In genomic region chr5:90954951-90955635, GRCh38 we compare ENCODE assay signal across 1 cellular context.
A peak's percentile ranks its signal among the peaks of the same experiment; 100 is the strongest.
TF ChIP-seq lines count a peak whose summit lies in the region.

No MANE protein-coding gene starts in this region.

TF ChIP-seq in HepG2, 621 proteins besides CTCF, POLR2A, EP300 and RAD21 (continued from another document):
- TF ChIP-seq, protein P1, sequence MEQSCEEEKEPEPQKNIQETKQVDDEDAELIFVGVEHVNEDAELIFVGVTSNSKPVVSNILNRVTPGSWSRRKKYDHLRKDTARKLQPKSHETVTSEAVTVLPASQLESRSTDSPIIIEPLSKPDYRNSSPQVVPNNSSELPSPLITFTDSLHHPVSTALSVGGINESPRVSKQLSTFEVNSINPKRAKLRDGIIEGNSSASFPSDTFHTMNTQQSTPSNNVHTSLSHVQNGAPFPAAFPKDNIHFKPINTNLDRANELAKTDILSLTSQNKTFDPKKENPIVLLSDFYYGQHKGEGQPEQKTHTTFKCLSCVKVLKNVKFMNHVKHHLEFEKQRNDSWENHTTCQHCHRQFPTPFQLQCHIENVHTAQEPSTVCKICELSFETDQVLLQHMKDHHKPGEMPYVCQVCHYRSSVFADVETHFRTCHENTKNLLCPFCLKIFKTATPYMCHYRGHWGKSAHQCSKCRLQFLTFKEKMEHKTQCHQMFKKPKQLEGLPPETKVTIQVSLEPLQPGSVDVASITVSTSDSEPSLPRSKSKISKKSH (CRISPR knock-in tag; IDR thresholded peaks at IDR 0.05; ENCODE audit: borderline replicate concordance) = no peak
- TF ChIP-seq HNF4G (IDR thresholded peaks at IDR 0.05; ENCODE audit: borderline replicate concordance, low read depth, low read length) (no peak), HNF4G (CRISPR knock-in tag; IDR thresholded peaks at IDR 0.05; ENCODE audit: borderline replicate concordance, low read depth) (no peak), ZNF431 (CRISPR knock-in tag; IDR thresholded peaks at IDR 0.05; ENCODE audit: borderline replicate concordance, low read depth) (no peak), MAFK (conservative IDR thresholded peaks at IDR 0.05 in 1 of 2, IDR thresholded peaks at IDR 0.05 in 1 of 2; ENCODE audit: low read length in 2 of 2) (no peak), ATF5 (CRISPR knock-in tag; IDR thresholded peaks at IDR 0.05; ENCODE audit: low read depth) (no peak), PPARG (CRISPR knock-in tag; conservative IDR thresholded peaks at IDR 0.05) (no peak), ZSCAN21 (CRISPR knock-in tag; IDR thresholded peaks at IDR 0.05; ENCODE audit: borderline replicate concordance) (no peak), ZNF773 (CRISPR knock-in tag; IDR thresholded peaks at IDR 0.05; ENCODE audit: borderline replicate concordance) (no peak), POGZ (CRISPR knock-in tag; IDR thresholded peaks at IDR 0.05) (peak; percentile 27; the same call in 1 of the 2 replicates), ZC3H13 (CRISPR knock-in tag; IDR thresholded peaks at IDR 0.05) (no peak), ZNF564 (CRISPR knock-in tag; IDR thresholded peaks at IDR 0.05) (peak; percentile 97), ZNF605 (CRISPR knock-in tag; IDR thresholded peaks at IDR 0.05) (no peak), ZNF788 (CRISPR knock-in tag; IDR thresholded peaks at IDR 0.05; ENCODE audit: borderline replicate concordance) (no peak), HOMEZ (CRISPR knock-in tag; IDR thresholded peaks at IDR 0.05; ENCODE audit: low read depth) (peak; percentile 88), ZNF710 (CRISPR knock-in tag; IDR thresholded peaks at IDR 0.05; ENCODE audit: borderline replicate concordance) (no peak), IKZF5 (CRISPR knock-in tag; IDR thresholded peaks at IDR 0.05) (no peak), NCOA1 (CRISPR knock-in tag; IDR thresholded peaks at IDR 0.05) (no peak)
- TF ChIP-seq, protein P2, sequence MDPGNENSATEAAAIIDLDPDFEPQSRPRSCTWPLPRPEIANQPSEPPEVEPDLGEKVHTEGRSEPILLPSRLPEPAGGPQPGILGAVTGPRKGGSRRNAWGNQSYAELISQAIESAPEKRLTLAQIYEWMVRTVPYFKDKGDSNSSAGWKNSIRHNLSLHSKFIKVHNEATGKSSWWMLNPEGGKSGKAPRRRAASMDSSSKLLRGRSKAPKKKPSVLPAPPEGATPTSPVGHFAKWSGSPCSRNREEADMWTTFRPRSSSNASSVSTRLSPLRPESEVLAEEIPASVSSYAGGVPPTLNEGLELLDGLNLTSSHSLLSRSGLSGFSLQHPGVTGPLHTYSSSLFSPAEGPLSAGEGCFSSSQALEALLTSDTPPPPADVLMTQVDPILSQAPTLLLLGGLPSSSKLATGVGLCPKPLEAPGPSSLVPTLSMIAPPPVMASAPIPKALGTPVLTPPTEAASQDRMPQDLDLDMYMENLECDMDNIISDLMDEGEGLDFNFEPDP (CRISPR knock-in tag; conservative IDR thresholded peaks at IDR 0.05) = no peak
- TF ChIP-seq, protein P3, sequence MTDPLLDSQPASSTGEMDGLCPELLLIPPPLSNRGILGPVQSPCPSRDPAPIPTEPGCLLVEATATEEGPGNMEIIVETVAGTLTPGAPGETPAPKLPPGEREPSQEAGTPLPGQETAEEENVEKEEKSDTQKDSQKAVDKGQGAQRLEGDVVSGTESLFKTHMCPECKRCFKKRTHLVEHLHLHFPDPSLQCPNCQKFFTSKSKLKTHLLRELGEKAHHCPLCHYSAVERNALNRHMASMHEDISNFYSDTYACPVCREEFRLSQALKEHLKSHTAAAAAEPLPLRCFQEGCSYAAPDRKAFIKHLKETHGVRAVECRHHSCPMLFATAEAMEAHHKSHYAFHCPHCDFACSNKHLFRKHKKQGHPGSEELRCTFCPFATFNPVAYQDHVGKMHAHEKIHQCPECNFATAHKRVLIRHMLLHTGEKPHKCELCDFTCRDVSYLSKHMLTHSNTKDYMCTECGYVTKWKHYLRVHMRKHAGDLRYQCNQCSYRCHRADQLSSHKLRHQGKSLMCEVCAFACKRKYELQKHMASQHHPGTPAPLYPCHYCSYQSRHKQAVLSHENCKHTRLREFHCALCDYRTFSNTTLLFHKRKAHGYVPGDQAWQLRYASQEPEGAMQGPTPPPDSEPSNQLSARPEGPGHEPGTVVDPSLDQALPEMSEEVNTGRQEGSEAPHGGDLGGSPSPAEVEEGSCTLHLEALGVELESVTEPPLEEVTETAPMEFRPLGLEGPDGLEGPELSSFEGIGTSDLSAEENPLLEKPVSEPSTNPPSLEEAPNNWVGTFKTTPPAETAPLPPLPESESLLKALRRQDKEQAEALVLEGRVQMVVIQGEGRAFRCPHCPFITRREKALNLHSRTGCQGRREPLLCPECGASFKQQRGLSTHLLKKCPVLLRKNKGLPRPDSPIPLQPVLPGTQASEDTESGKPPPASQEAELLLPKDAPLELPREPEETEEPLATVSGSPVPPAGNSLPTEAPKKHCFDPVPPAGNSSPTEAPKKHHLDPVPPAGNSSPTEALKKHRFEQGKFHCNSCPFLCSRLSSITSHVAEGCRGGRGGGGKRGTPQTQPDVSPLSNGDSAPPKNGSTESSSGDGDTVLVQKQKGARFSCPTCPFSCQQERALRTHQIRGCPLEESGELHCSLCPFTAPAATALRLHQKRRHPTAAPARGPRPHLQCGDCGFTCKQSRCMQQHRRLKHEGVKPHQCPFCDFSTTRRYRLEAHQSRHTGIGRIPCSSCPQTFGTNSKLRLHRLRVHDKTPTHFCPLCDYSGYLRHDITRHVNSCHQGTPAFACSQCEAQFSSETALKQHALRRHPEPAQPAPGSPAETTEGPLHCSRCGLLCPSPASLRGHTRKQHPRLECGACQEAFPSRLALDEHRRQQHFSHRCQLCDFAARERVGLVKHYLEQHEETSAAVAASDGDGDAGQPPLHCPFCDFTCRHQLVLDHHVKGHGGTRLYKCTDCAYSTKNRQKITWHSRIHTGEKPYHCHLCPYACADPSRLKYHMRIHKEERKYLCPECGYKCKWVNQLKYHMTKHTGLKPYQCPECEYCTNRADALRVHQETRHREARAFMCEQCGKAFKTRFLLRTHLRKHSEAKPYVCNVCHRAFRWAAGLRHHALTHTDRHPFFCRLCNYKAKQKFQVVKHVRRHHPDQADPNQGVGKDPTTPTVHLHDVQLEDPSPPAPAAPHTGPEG (CRISPR knock-in tag; IDR thresholded peaks at IDR 0.05) = no peak
